ENCODE assay signal across 1 cellular context in the genomic region with DNA sequence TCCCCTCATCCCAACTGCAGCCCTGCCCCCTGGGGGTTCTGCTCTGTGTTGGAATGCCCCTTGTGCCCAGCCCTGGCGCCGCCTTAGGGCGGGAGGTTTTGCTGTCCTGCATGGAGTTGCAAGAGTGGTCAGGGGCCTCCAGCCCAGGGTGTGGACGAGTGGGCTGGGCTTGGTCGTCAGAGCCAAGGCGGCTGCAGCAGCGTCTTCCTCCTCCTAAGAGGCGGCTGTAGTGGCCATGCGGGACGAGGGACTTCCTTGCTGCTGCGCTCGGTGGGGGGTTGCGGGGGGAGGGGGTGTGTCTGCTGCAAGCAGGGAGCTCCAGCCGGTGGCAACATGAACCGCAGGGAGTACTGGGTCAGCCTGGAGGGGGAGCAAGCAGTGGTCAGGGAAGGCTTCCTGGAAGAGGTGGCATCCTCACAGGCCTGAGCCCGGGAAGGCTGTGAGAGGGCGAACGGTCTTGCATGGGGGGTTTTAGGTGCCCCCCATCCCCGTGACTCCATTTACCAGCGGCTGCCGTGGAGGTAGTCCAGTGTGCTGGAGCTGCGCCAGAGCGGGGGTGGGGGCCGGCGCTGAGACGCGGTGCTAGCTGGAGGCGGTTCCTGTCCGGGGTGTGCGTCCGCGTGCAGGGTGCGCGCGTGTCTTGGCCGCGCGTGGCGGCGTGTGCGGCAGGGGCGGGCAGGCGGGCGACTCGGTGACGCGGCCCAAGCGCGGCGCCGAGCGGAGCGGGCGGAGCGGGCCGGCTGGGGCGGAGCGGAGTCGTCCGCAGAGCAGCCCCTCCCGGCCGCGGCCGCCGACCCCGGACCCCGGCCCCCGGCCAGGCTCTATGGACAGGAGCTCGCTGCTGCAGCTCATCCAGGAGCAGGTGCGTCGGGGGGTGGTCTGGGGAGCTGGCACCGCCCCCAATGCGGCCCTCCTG.
TF ChIP-seq lines count a peak whose summit lies in the region.

A gene (plus strand): TSS at position 704 of the 916 bp plus-strand sequence. CDS start 120 bp downstream, at position 824.

TF ChIP-seq in K562, 482 proteins besides CTCF, POLR2A, EP300 and RAD21 (continued from another document):
- TF ChIP-seq, protein P1, sequence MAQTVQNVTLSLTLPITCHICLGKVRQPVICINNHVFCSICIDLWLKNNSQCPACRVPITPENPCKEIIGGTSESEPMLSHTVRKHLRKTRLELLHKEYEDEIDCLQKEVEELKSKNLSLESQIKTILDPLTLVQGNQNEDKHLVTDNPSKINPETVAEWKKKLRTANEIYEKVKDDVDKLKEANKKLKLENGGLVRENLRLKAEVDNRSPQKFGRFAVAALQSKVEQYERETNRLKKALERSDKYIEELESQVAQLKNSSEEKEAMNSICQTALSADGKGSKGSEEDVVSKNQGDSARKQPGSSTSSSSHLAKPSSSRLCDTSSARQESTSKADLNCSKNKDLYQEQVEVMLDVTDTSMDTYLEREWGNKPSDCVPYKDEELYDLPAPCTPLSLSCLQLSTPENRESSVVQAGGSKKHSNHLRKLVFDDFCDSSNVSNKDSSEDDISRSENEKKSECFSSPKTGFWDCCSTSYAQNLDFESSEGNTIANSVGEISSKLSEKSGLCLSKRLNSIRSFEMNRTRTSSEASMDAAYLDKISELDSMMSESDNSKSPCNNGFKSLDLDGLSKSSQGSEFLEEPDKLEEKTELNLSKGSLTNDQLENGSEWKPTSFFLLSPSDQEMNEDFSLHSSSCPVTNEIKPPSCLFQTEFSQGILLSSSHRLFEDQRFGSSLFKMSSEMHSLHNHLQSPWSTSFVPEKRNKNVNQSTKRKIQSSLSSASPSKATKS (CRISPR knock-in tag; IDR thresholded peaks at IDR 0.05) = no peak
- TF ChIP-seq ZFP36 (IDR thresholded peaks at IDR 0.05; ENCODE audit: low read depth, low read length, partially characterized antibody) = peak; percentile 100
- no peak for TF ChIP-seq ZNF79 (CRISPR knock-in tag; IDR thresholded peaks at IDR 0.05; ENCODE audit: low read depth)
- TF ChIP-seq RBBP5 (IDR thresholded peaks at IDR 0.05; ENCODE audit: borderline replicate concordance, insufficient read depth, low read length, poor library complexity, severe bottlenecking) = peak; percentile 53
- TF ChIP-seq, protein P2, sequence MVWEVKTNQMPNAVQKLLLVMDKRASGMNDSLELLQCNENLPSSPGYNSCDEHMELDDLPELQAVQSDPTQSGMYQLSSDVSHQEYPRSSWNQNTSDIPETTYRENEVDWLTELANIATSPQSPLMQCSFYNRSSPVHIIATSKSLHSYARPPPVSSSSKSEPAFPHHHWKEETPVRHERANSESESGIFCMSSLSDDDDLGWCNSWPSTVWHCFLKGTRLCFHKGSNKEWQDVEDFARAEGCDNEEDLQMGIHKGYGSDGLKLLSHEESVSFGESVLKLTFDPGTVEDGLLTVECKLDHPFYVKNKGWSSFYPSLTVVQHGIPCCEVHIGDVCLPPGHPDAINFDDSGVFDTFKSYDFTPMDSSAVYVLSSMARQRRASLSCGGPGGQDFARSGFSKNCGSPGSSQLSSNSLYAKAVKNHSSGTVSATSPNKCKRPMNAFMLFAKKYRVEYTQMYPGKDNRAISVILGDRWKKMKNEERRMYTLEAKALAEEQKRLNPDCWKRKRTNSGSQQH (CRISPR knock-in tag; IDR thresholded peaks at IDR 0.05) = 0 out of 2 replicates have a peak, but pooled peaks have one; percentile 45
- 0 out of 2 replicates have a peak, but pooled peaks have one; percentile 42 for TF ChIP-seq NCOA1 (IDR thresholded peaks at IDR 0.05; ENCODE audit: low read depth)
- TF ChIP-seq NR4A1 (CRISPR knock-in tag; IDR thresholded peaks at IDR 0.05) = no peak
- TF ChIP-seq NR4A1 (tag; IDR thresholded peaks at IDR 0.05) = no peak
- 0 out of 2 replicates have a peak, but pooled peaks have one; percentile 54 for TF ChIP-seq KDM2B (CRISPR knock-in tag; IDR thresholded peaks at IDR 0.05)
TF ChIP-seq in K562: peak in this region for 121.
